Comparison of ENCODE assay signal across 10 cellular contexts in the genomic region with DNA sequence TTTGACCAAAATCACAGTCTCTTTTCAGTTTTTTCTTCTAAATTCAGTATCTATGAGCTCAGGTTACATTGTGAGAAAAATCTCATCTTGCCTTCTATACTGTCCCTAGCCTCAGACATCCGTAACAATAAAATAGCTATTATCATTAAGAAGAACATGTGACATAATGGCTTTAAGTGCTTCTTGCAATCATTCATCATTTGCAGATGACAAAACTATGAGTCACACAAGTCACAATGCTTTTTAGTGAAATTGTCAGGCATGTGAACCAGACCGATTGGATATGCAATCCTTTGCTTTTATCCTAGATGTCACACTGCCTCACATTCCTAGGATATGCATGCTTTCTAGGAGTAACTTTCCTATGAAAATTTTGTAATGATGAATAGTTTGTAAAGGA.
DNase-seq lines count a peak whose midpoint lies in the region; ATAC-seq and TF ChIP-seq lines count a peak whose summit lies in the region.
"Had no signal": no experiment of that assay in that cellular context is flagged by ENCODE, and none has a peak within 500 bp of the region (broad histone marks: within the 10 kb centered on the region; RNA-seq: fewer than 3 reads in every experiment).

No MANE protein-coding gene starts in this region.

- no peaks in the 10 kb centered on the region for H3K9me2 ChIP-seq in SK-N-SH

- 14% methylated on average over 2 of the region's 2 CpGs for WGBS in SK-N-SH (ENCODE audit: low lambda C conversion rate)

- H3K36me3 Mint-ChIP-seq in HFFc6 (ENCODE audit: low read depth) = no peaks in the 10 kb centered on the region

- no peak overlapping the region for H3K27ac Mint-ChIP-seq in HFFc6

- TF ChIP-seq RAD21 in SK-N-SH (IDR thresholded peaks at IDR 0.05; ENCODE audit: low read length) = no peak

- H3K27ac ChIP-seq in SK-N-SH (ENCODE audit: low read depth in 2 of 2, low read length in 1 of 2) = peak overlapping the region in 1 of 2 experiments; percentile 64; a peak in 2 of 4 replicates

- no peaks in the 10 kb centered on the region for H4K20me1 ChIP-seq in SK-N-SH (ENCODE audit: insufficient read depth)

- no peaks in the 10 kb centered on the region for H3K4me1 Mint-ChIP-seq in HFFc6 (ENCODE audit: low read depth)

- H3K27me3 ChIP-seq in SK-N-SH (ENCODE audit: insufficient read depth) = no peaks in the 10 kb centered on the region

- no peak overlapping the region for H2AFZ ChIP-seq in SK-N-SH (ENCODE audit: low read depth)

- TF ChIP-seq CTCF in AG04449 (IDR thresholded peaks at IDR 0.05; ENCODE audit: insufficient read depth, low read length, missing control alignments) (no peak), HFFc6 (IDR thresholded peaks at IDR 0.05) (no peak), SK-N-SH (IDR thresholded peaks at IDR 0.05) (no peak)

- TF ChIP-seq EP300 in SK-N-SH (IDR thresholded peaks at IDR 0.05; ENCODE audit: borderline replicate concordance in 1 of 2, low read depth in 1 of 2, low read length in 1 of 2) = 0 out of 4 replicates have a peak, but pooled peaks of 1 of the 2 experiments have one; percentile 36

- POLR2A ChIA-PET in AG04449 (lab: Yijun Ruan, JAX) = no interaction called here
- POLR2A ChIA-PET in SK-N-SH (lab: Yijun Ruan, JAX) = no interaction called here

- peaks cover 4% of the 10 kb centered on the region for H3F3A ChIP-seq in SK-N-SH (replicated peaks; ENCODE audit: insufficient read depth)

- DNase-seq in AG04449 (ENCODE audit: low read depth, low spot score) = peak; percentile 2
- peak; percentile 7 for DNase-seq in HFFc6
- no peak for DNase-seq in SK-N-SH
- DNase-seq in glomerular visceral epithelial cell (ENCODE audit: extremely low spot score) = peak; percentile 31
- no peak for DNase-seq in stimulated activated naive CD4-positive, alpha-beta T cell (lab: John Stamatoyannopoulos, UW)
- no peak for DNase-seq in SKM-1 (lab: John Stamatoyannopoulos, UW; ENCODE audit: unreplicated experiment)
- no peak for DNase-seq in stimulated activated naive CD4-positive, alpha-beta T cell treated with Interleukin-2 at 50 U/mL for 16 hours (lab: John Stamatoyannopoulos, UW)
- DNase-seq: HCEC 1CT, OCI-M1 had no signal

- 0 out of 2 replicates have a peak, but pooled peaks cover 1% of the 10 kb centered on the region for H3K27me3 Mint-ChIP-seq in HFFc6 (ENCODE audit: insufficient read depth)

- H3K4me2 ChIP-seq in SK-N-SH = no peak overlapping the region

- no peak overlapping the region for H3K9ac ChIP-seq in SK-N-SH

- CTCF ChIA-PET in AG04449 (lab: Yijun Ruan, JAX) (interaction anchor here (1.0 kb wide), 1 partner anchor 97 kb away, joined by 3 read pairs; no protein-coding TSS in a partner anchor), SK-N-SH (lab: Yijun Ruan, JAX) (no interaction called here)

- no peaks in the 10 kb centered on the region; a peak in 1 of 4 replicates for H3K4me1 ChIP-seq in SK-N-SH (ENCODE audit: control insufficient read depth in 1 of 2, insufficient read depth in 2 of 2, low read depth in 1 of 2, low read length in 1 of 2)

- no peak for ATAC-seq in HG03039 (IDR thresholded peaks at IDR 0.05; ENCODE audit: unreplicated experiment)

- H3K9me3 ChIP-seq in SK-N-SH = no peaks in the 10 kb centered on the region

- H3K36me3 ChIP-seq in SK-N-SH (replicated peaks in 1 of 2; ENCODE audit: control insufficient read depth in 1 of 2, insufficient read depth in 2 of 2, low read length in 1 of 2) = no peaks in the 10 kb centered on the region

- no peaks in the 10 kb centered on the region for H3K9me3 Mint-ChIP-seq in HFFc6

- H3K4me3 Mint-ChIP-seq in HFFc6 = no peak overlapping the region

- no peaks in the 10 kb centered on the region for H3K79me2 ChIP-seq in SK-N-SH (ENCODE audit: insufficient read depth)

- H3K4me3 ChIP-seq in AG04449 (ENCODE audit: low read depth, low read length) = no peak overlapping the region
- no peak overlapping the region for H3K4me3 ChIP-seq in SK-N-SH (ENCODE audit: low read depth in 2 of 2, low read length in 1 of 2)

TF ChIP-seq in SK-N-SH, 30 proteins besides CTCF, POLR2A, EP300 and RAD21:
- TF ChIP-seq TEAD4 (IDR thresholded peaks at IDR 0.05; ENCODE audit: borderline replicate concordance, insufficient read depth) (peak; percentile 36; the same call in 1 of the 2 replicates), JUND (IDR thresholded peaks at IDR 0.05) (peak; percentile 77), FOSL2 (IDR thresholded peaks at IDR 0.05; ENCODE audit: borderline replicate concordance, low read depth) (peak; percentile 67), POLR2AphosphoS5 (IDR thresholded peaks at IDR 0.05; ENCODE audit: low read depth, low read length) (peak; percentile 25; the same call in 1 of the 2 replicates), TCF12 (IDR thresholded peaks at IDR 0.05) (peak; percentile 66), SIN3A (IDR thresholded peaks at IDR 0.05; ENCODE audit: borderline replicate concordance, low read depth, low read length) (peak; percentile 22; the same call in 1 of the 2 replicates), TAF1 (IDR thresholded peaks at IDR 0.05; ENCODE audit: borderline replicate concordance, low read depth, low read length) (no peak), RFX5 (IDR thresholded peaks at IDR 0.05; ENCODE audit: low read length) (no peak)
- TF ChIP-seq, protein P1, sequence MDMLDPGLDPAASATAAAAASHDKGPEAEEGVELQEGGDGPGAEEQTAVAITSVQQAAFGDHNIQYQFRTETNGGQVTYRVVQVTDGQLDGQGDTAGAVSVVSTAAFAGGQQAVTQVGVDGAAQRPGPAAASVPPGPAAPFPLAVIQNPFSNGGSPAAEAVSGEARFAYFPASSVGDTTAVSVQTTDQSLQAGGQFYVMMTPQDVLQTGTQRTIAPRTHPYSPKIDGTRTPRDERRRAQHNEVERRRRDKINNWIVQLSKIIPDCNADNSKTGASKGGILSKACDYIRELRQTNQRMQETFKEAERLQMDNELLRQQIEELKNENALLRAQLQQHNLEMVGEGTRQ (IDR thresholded peaks at IDR 0.05; ENCODE audit: borderline replicate concordance, low read depth, low read length) = no peak
- TF ChIP-seq, protein P2, sequence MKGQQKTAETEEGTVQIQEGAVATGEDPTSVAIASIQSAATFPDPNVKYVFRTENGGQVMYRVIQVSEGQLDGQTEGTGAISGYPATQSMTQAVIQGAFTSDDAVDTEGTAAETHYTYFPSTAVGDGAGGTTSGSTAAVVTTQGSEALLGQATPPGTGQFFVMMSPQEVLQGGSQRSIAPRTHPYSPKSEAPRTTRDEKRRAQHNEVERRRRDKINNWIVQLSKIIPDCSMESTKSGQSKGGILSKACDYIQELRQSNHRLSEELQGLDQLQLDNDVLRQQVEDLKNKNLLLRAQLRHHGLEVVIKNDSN (IDR thresholded peaks at IDR 0.05; ENCODE audit: borderline replicate concordance, low read depth) = peak; percentile 43; the same call in 1 of the 2 replicates
- TF ChIP-seq, protein P3, sequence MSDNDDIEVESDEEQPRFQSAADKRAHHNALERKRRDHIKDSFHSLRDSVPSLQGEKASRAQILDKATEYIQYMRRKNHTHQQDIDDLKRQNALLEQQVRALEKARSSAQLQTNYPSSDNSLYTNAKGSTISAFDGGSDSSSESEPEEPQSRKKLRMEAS (IDR thresholded peaks at IDR 0.05; ENCODE audit: low read depth) = 0 out of 2 replicates have a peak, but pooled peaks have one; percentile 11
- TF ChIP-seq, protein P4, sequence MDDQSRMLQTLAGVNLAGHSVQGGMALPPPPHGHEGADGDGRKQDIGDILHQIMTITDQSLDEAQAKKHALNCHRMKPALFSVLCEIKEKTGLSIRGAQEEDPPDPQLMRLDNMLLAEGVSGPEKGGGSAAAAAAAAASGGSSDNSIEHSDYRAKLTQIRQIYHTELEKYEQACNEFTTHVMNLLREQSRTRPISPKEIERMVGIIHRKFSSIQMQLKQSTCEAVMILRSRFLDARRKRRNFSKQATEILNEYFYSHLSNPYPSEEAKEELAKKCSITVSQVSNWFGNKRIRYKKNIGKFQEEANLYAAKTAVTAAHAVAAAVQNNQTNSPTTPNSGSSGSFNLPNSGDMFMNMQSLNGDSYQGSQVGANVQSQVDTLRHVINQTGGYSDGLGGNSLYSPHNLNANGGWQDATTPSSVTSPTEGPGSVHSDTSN (IDR thresholded peaks at IDR 0.05) = peak; percentile 85

Comparison
In these comparisons a context has a peak if more than half of its experiments do, and no peak if none do; other contexts are left out.
1. DNase-seq: peak in AG04449 (single experiment), HFFc6 (single experiment) and glomerular visceral epithelial cell (single experiment); none in SK-N-SH (single experiment), stimulated activated naive CD4-positive, alpha-beta T cell (0 of 6), SKM-1 (single experiment) and stimulated activated naive CD4-positive, alpha-beta T cell treated with Interleukin-2 at 50 U/mL for 16 hours (single experiment).